9 cellular contexts compared by ENCODE assay signal in the genomic region with DNA sequence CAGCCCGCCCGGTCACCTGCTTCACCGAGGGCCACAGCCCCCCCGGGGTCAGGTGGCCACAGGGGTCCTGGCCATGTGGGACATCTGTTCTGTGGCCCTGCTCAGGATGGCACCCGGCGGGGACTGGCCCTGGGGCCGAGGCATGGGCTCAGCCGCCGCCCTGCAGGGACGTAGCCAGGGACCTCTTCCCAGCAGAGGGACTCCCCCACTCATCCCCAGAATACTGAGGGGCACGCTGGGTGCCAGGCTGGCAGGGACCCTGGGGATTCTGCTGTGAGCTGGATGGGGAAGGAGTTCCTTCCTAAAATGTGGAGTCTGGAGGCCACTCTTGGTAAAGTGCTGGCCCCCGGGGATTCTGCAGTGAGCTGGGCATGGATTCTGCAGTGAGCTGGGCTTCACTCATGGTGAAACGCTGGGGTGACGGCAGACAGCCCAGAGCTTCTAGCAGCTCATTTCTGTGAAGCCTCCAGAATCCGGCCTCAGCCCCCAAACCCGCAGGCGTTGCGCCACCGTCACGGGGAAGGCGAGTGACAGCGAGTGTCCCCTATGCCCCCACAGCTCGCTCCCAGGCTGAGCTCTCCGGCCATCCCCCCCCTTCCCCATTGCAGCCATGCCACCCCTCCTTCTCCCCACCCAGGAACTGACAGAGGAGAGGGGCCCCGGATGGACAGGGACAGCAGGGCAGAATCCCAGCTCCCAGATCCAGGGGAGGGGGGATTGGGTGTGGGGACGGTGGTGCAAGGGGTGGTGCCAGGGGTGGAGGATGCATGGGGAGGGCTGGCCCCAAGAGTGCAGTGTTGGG. TPM values are rescaled to one million over a fixed set of nuclear protein-coding genes. Genes with fewer than 3 reads are reported as not detected.
A peak's percentile ranks its signal among the peaks of the same experiment; 100 is the strongest.
DNase-seq lines count a peak whose midpoint lies in the region; ATAC-seq and TF ChIP-seq lines count a peak whose summit lies in the region.
"Had no signal": no experiment of that assay in that cellular context is flagged by ENCODE, and none has a peak within 500 bp of the region (broad histone marks: within the 10 kb centered on the region; RNA-seq: fewer than 3 reads in every experiment).

No MANE protein-coding gene starts in this region.

- intact Hi-C loops in activated naive CD4-positive, alpha-beta T cell treated with anti-CD3 and anti-CD28 coated beads for 36 hours (cut with micrococcal nuclease): loop anchor here (1.0 kb wide), 1 partner anchor 8 kb away; no protein-coding TSS in a partner anchor
- intact Hi-C loops in activated B cell treated with CpG ODN at 0.5 μM for 24 hours (cut with micrococcal nuclease): no loop called here

- no peaks in the 10 kb centered on the region for H3K27me3 Mint-ChIP-seq in activated naive CD4-positive, alpha-beta T cell treated with anti-CD3 and anti-CD28 coated beads for 36 hours (ENCODE audit: low read depth)
- H3K27me3 Mint-ChIP-seq in activated B cell treated with CpG ODN at 0.5 μM for 24 hours: no peaks in the 10 kb centered on the region

- WGBS in thymus: 69% methylated on average over 22 of the region's 26 CpGs

- POLR2A ChIA-PET in activated B cell treated with CpG ODN at 0.5 μM for 24 hours (lab: Charles Lee): interaction anchor here (0.6 to 3.5 kb wide), 5 partner anchors 11 to 719 kb away, joined by 3 to 68 read pairs (median 5); a partner anchor contains a TSS
- POLR2A ChIA-PET in HEK293T (lab: Yijun Ruan, JAX): no interaction called here

- peaks cover 68% of the 10 kb centered on the region for H3K4me1 Mint-ChIP-seq in activated naive CD4-positive, alpha-beta T cell treated with anti-CD3 and anti-CD28 coated beads for 36 hours (ENCODE audit: low read depth)
- H3K4me1 Mint-ChIP-seq in activated B cell treated with CpG ODN at 0.5 μM for 24 hours: peaks cover 89% of the 10 kb centered on the region

- H3K9me3 ChIP-seq in iPS-18a (ENCODE audit: control insufficient read depth, low read depth, low read length) (no peaks in the 10 kb centered on the region), thymus (ENCODE audit: control insufficient read depth) (no peaks in the 10 kb centered on the region)

- no peak overlapping the region for H3K27ac ChIP-seq in iPS-18a (ENCODE audit: low read length)
- H3K27ac ChIP-seq in thymus (ENCODE audit: low read depth): peak overlapping the region; percentile 75

- H3K9me3 Mint-ChIP-seq in activated naive CD4-positive, alpha-beta T cell treated with anti-CD3 and anti-CD28 coated beads for 36 hours: no peaks in the 10 kb centered on the region
- no peaks in the 10 kb centered on the region for H3K9me3 Mint-ChIP-seq in activated B cell treated with CpG ODN at 0.5 μM for 24 hours

- TF ChIP-seq CTCF in activated B cell treated with CpG ODN at 0.5 μM for 24 hours (IDR thresholded peaks at IDR 0.05): no peak

- no peak overlapping the region for H3K9ac ChIP-seq in iPS-18a (ENCODE audit: low read length)

- DNase-seq in activated naive CD4-positive, alpha-beta T cell treated with anti-CD3 and anti-CD28 coated beads for 36 hours: no peak
- DNase-seq in activated naive CD4-positive, alpha-beta T cell treated with anti-CD3 and anti-CD28 coated beads, Interleukin-2, amount 50 U/mL, for 16 hours: no peak
- no peak for DNase-seq in activated B cell treated with CpG ODN at 0.5 μM for 24 hours
- no peak for DNase-seq in HEK293T (ENCODE audit: extremely low spot score)
- no peak for DNase-seq in DMS 273 (lab: John Stamatoyannopoulos, UW; ENCODE audit: unreplicated experiment)
- DNase-seq: NCI-H1694 had no signal

- ATAC-seq in activated B cell treated with CpG ODN at 0.5 μM for 24 hours (ENCODE audit: low read depth) (no peak), HG03378 (IDR thresholded peaks at IDR 0.05; ENCODE audit: unreplicated experiment) (no peak)

- peaks cover 10% of the 10 kb centered on the region for H3K36me3 Mint-ChIP-seq in activated naive CD4-positive, alpha-beta T cell treated with anti-CD3 and anti-CD28 coated beads for 36 hours (ENCODE audit: low read depth)
- H3K36me3 Mint-ChIP-seq in activated B cell treated with CpG ODN at 0.5 μM for 24 hours (ENCODE audit: low read depth): peaks cover 19% of the 10 kb centered on the region

- H3K4me1 ChIP-seq in iPS-18a (ENCODE audit: control insufficient read depth, low read depth, low read length): no peaks in the 10 kb centered on the region
- peaks cover 17% of the 10 kb centered on the region for H3K4me1 ChIP-seq in thymus (ENCODE audit: control insufficient read depth, insufficient read depth, low read length)

- H3K36me3 ChIP-seq in iPS-18a (ENCODE audit: control insufficient read depth, low read depth, low read length): no peaks in the 10 kb centered on the region
- peaks cover 18% of the 10 kb centered on the region for H3K36me3 ChIP-seq in thymus (ENCODE audit: control insufficient read depth, insufficient read depth)

- CTCF ChIA-PET in activated naive CD4-positive, alpha-beta T cell treated with anti-CD3 and anti-CD28 coated beads for 36 hours (lab: Charles Lee): interaction anchor here (0.8 to 2.9 kb wide), 7 partner anchors 8 to 219 kb away, joined by 3 to 15 read pairs (median 3); a partner anchor contains a TSS
- CTCF ChIA-PET in activated B cell treated with CpG ODN at 0.5 μM for 24 hours (lab: Charles Lee): interaction anchor here (1.2 to 1.4 kb wide), 3 partner anchors 11 to 118 kb away, joined by 4 to 5 read pairs (median 5); no protein-coding TSS in a partner anchor
- CTCF ChIA-PET in HEK293T (lab: Yijun Ruan, JAX): no interaction called here

- H3K27me3 ChIP-seq in iPS-18a (ENCODE audit: control insufficient read depth, insufficient read depth, low read length): peaks cover 76% of the 10 kb centered on the region
- no peaks in the 10 kb centered on the region for H3K27me3 ChIP-seq in thymus (ENCODE audit: control insufficient read depth, insufficient read depth)

- H3K27ac Mint-ChIP-seq in activated naive CD4-positive, alpha-beta T cell treated with anti-CD3 and anti-CD28 coated beads for 36 hours: peak overlapping the region; percentile 97
- H3K27ac Mint-ChIP-seq in activated B cell treated with CpG ODN at 0.5 μM for 24 hours: peak overlapping the region; percentile 94

- peak overlapping the region; percentile 96 for H3K4me3 Mint-ChIP-seq in activated naive CD4-positive, alpha-beta T cell treated with anti-CD3 and anti-CD28 coated beads for 36 hours
- peak overlapping the region; percentile 90 for H3K4me3 Mint-ChIP-seq in activated B cell treated with CpG ODN at 0.5 μM for 24 hours

- peak overlapping the region; percentile 55 for H3K4me3 ChIP-seq in iPS-18a (ENCODE audit: low read length)
- peak overlapping the region; percentile 74 for H3K4me3 ChIP-seq in thymus (ENCODE audit: low read length)

TF ChIP-seq in HEK293T, 16 proteins besides CTCF, POLR2A, EP300 and RAD21:
- no peak for TF ChIP-seq ELF4 (IDR thresholded peaks at IDR 0.05)
- TF ChIP-seq FOXK2 (IDR thresholded peaks at IDR 0.05): no peak
- no peak for TF ChIP-seq L3MBTL2 (conservative IDR thresholded peaks at IDR 0.05)
- no peak for TF ChIP-seq TARDBP (IDR thresholded peaks at IDR 0.05)
- TF ChIP-seq BHLHE40 (IDR thresholded peaks at IDR 0.05; ENCODE audit: borderline replicate concordance): no peak
- TF ChIP-seq SUZ12 (IDR thresholded peaks at IDR 0.05): no peak
- TF ChIP-seq HDGF (IDR thresholded peaks at IDR 0.05; ENCODE audit: borderline replicate concordance): no peak
TF ChIP-seq in HEK293T: peak in this region for 0.

RNA-seq across cellular contexts. Expression of a gene that starts 1.4 kb away (rescaled TPM):
- total RNA-seq in activated naive CD4-positive, alpha-beta T cell treated with anti-CD3 and anti-CD28 coated beads for 36 hours: 100 to 1,000 TPM; 182 to 185 TPM
- total RNA-seq in activated B cell treated with CpG ODN at 0.5 μM for 24 hours: 124 and 131 TPM in 2 replicates
- 104 TPM for polyA plus RNA-seq in thymus

RNA-seq across cellular contexts. Expression of a gene that starts 20.5 kb away (rescaled TPM):
- 10 to 100 TPM; 61.8 to 63.4 TPM for total RNA-seq in activated naive CD4-positive, alpha-beta T cell treated with anti-CD3 and anti-CD28 coated beads for 36 hours
- total RNA-seq in activated B cell treated with CpG ODN at 0.5 μM for 24 hours: 26.0 and 34.7 TPM in 2 replicates
- polyA plus RNA-seq in thymus: 28.4 TPM

RNA-seq across cellular contexts. Expression of a gene that starts 45.8 kb away (rescaled TPM):
- 10 to 100 TPM; 37.6 to 38.5 TPM for total RNA-seq in activated naive CD4-positive, alpha-beta T cell treated with anti-CD3 and anti-CD28 coated beads for 36 hours
- 35.3 and 36.6 TPM in 2 replicates for total RNA-seq in activated B cell treated with CpG ODN at 0.5 μM for 24 hours
- polyA plus RNA-seq in thymus: 138 TPM
